Comparison of ENCODE assay signal across 1 cellular context in the genomic region with DNA sequence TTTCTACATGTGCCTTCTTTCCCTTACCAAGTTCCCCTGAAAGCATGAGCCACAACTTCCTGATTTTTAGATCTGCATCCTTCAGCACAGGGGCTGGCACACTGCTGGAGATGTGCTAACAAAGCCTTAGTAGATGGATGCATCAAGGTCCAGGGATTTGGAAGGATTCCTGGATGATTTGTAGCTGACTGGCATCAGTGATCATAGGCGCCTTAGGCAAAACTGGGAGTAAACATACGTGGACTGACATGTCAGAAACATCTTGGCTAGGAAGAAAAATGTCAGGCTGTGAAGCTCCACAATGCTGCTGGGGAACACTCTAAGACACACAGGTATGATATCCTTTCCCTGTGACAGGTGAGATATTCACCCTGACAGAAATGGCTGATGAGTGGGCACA.
TF ChIP-seq lines count a peak whose summit lies in the region.

No MANE protein-coding gene starts in this region.

TF ChIP-seq in neural cell, 6 proteins besides CTCF, POLR2A, EP300 and RAD21 (continued from another document):
- TF ChIP-seq, protein P1, sequence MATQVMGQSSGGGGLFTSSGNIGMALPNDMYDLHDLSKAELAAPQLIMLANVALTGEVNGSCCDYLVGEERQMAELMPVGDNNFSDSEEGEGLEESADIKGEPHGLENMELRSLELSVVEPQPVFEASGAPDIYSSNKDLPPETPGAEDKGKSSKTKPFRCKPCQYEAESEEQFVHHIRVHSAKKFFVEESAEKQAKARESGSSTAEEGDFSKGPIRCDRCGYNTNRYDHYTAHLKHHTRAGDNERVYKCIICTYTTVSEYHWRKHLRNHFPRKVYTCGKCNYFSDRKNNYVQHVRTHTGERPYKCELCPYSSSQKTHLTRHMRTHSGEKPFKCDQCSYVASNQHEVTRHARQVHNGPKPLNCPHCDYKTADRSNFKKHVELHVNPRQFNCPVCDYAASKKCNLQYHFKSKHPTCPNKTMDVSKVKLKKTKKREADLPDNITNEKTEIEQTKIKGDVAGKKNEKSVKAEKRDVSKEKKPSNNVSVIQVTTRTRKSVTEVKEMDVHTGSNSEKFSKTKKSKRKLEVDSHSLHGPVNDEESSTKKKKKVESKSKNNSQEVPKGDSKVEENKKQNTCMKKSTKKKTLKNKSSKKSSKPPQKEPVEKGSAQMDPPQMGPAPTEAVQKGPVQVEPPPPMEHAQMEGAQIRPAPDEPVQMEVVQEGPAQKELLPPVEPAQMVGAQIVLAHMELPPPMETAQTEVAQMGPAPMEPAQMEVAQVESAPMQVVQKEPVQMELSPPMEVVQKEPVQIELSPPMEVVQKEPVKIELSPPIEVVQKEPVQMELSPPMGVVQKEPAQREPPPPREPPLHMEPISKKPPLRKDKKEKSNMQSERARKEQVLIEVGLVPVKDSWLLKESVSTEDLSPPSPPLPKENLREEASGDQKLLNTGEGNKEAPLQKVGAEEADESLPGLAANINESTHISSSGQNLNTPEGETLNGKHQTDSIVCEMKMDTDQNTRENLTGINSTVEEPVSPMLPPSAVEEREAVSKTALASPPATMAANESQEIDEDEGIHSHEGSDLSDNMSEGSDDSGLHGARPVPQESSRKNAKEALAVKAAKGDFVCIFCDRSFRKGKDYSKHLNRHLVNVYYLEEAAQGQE (IDR thresholded peaks at IDR 0.05; ENCODE audit: borderline replicate concordance): no peak
